Comparison of ENCODE assay signal across 8 cellular contexts in genomic region chr10:78302989-78303854, GRCh38.
A peak's percentile ranks its signal among the peaks of the same experiment; 100 is the strongest.
DNase-seq lines count a peak whose midpoint lies in the region; ATAC-seq, FAIRE-seq and TF ChIP-seq lines count a peak whose summit lies in the region.

No MANE protein-coding gene starts in this region.

- TF ChIP-seq POLR2A in HepG2 (IDR thresholded peaks at IDR 0.05; ENCODE audit: insufficient read depth in 1 of 2, low read depth in 2 of 2, low read length in 2 of 2), result peak; percentile 72 to 75

- H3K27ac ChIP-seq in BLaER1 treated with 17β-estradiol and CSF1 and Interleukin-3, amounts not matched to agents 10 nM and 100 nM, result peak overlapping the region; percentile 76 to 92 (median 89)
- H3K27ac ChIP-seq in coronary artery (peak overlapping the region; percentile 84 to 89), HepG2 (ENCODE audit: extremely low read length, insufficient read depth, low read length) (peak overlapping the region; percentile 45)

- TF ChIP-seq RAD21 in HepG2 (CRISPR knock-in tag; IDR thresholded peaks at IDR 0.05), result peak; percentile 74; the same call in 1 of the 2 replicates

- peak overlapping the region; percentile 61 to 79 (median 66) for H3K4me3 ChIP-seq in BLaER1 treated with 17β-estradiol and CSF1 and Interleukin-3, amounts not matched to agents 10 nM and 100 nM
- H3K4me3 ChIP-seq in coronary artery, result peak overlapping the region; percentile 78
- peak overlapping the region; percentile 60 to 89 (median 61) for H3K4me3 ChIP-seq in HepG2 (replicated peaks in 1 of 3; ENCODE audit: insufficient read depth in 1 of 3, low read depth in 2 of 3, low read length in 3 of 3)

- CTCF ChIA-PET in HepG2 (lab: Yijun Ruan, JAX; ENCODE audit: low intra/inter-chr PET ratio, low total read pairs), result interaction anchor here (1.7 kb wide), 1 partner anchor 354 kb away, joined by 5 read pairs; no protein-coding TSS in a partner anchor

- no peaks in the 10 kb centered on the region for H3K36me3 ChIP-seq in BLaER1 treated with 17β-estradiol and CSF1 and Interleukin-3, amounts not matched to agents 10 nM and 100 nM
- H3K36me3 ChIP-seq in HepG2 (replicated peaks in 1 of 2; ENCODE audit: control insufficient read depth in 1 of 2, insufficient read depth in 2 of 2, low read length in 2 of 2), result no peaks in the 10 kb centered on the region

- H4K20me1 ChIP-seq in BLaER1 treated with 17β-estradiol and CSF1 and Interleukin-3, amounts not matched to agents 10 nM and 100 nM, result no peaks in the 10 kb centered on the region
- no peaks in the 10 kb centered on the region for H4K20me1 ChIP-seq in HepG2 (ENCODE audit: insufficient read depth, low read length)

- in situ Hi-C loops in HepG2 (cut with HindIII; ENCODE audit: extremely low pct_ligation_motif_present, low pct_unique_long_range_greater_than_20kb), result no loop called here

- H3K27me3 ChIP-seq in BLaER1 treated with 17β-estradiol and CSF1 and Interleukin-3, amounts not matched to agents 10 nM and 100 nM, result no peaks in the 10 kb centered on the region
- H3K27me3 ChIP-seq in HepG2 (ENCODE audit: control insufficient read depth in 1 of 2, insufficient read depth in 2 of 2, low read length in 2 of 2), result peaks cover 0 to 2% of the 10 kb centered on the region in 2 experiments; a peak in 2 of 5 replicates

- H2AFZ ChIP-seq in HepG2 (ENCODE audit: low read length), result no peak overlapping the region

- H3K9me3 ChIP-seq in BLaER1 treated with 17β-estradiol and CSF1 and Interleukin-3, amounts not matched to agents 10 nM and 100 nM (replicated peaks in 1 of 11), result peaks cover 8 to 10% (median 9%) of the 10 kb centered on the region in 11 experiments; a peak in 20 of 22 replicates
- H3K9me3 ChIP-seq in HepG2 (ENCODE audit: low read length), result no peaks in the 10 kb centered on the region

- H3K4me2 ChIP-seq in BLaER1 treated with 17β-estradiol and CSF1 and Interleukin-3, amounts not matched to agents 10 nM and 100 nM, result peak overlapping the region; percentile 83 to 98 (median 95)
- H3K4me2 ChIP-seq in HepG2 (ENCODE audit: low read depth, low read length), result peak overlapping the region; percentile 96

- BruUV-seq in HepG2 (replicated peaks; lab: Mats Ljungman, UMichigan), result no TSS peak

- peak; percentile 53 for FAIRE-seq in HepG2 (lab: Jason Lieb, UNC)

- WGBS in HepG2 (ENCODE audit: low lambda C conversion rate), result 13% methylated on average over 23 of the region's 81 CpGs

- H3K4me1 ChIP-seq in BLaER1 treated with 17β-estradiol and CSF1 and Interleukin-3, amounts not matched to agents 10 nM and 100 nM, result peaks cover 36 to 48% (median 42%) of the 10 kb centered on the region in 10 experiments
- peaks cover 16% of the 10 kb centered on the region for H3K4me1 ChIP-seq in HepG2 (ENCODE audit: insufficient read depth, low read length)

- peak overlapping the region; percentile 75 to 89 (median 86) for H3K9ac ChIP-seq in BLaER1 treated with 17β-estradiol and CSF1 and Interleukin-3, amounts not matched to agents 10 nM and 100 nM
- peak overlapping the region; percentile 75 for H3K9ac ChIP-seq in HepG2 (ENCODE audit: insufficient read depth, low read depth, low read length)

- TF ChIP-seq EP300 in HepG2 (IDR thresholded peaks at IDR 0.05; ENCODE audit: low read depth in 2 of 2, low read length in 2 of 2), result no peak
- no peak; the same call in 1 of the 2 replicates for TF ChIP-seq EP300 in HepG2 (CRISPR knock-in tag; IDR thresholded peaks at IDR 0.05; ENCODE audit: borderline replicate concordance)

- H3K79me2 ChIP-seq in HepG2 (ENCODE audit: insufficient read depth, low read length), result no peaks in the 10 kb centered on the region

- peak; percentile 66 for TF ChIP-seq CTCF in coronary artery (IDR thresholded peaks at IDR 0.05)
- peak; percentile 86 for TF ChIP-seq CTCF in HepG2 (CRISPR knock-in tag; IDR thresholded peaks at IDR 0.05)

- peak; percentile 93 for DNase-seq in GM19240 (ENCODE audit: insufficient read length, low spot score)
- DNase-seq in NCI-H510A treated with DMSO at 0.1 percent for 48 hours (lab: John Stamatoyannopoulos, UW), result peak; percentile 97
- peak; percentile 94 to 96 for DNase-seq in activated CD4-positive, alpha-beta T cell treated with anti-CD3 and anti-CD28 coated beads for 4 hours
- peak; percentile 94 for DNase-seq in coronary artery (ENCODE audit: low spot score)
- DNase-seq in HepG2 (ENCODE audit: low spot score), result peak; percentile 89
- DNase-seq in stimulated activated CD4-positive, alpha-beta T cell treated with anti-CD3 and anti-CD28 coated beads, Interleukin-2, amount 100 ng/mL, for 48 hours, result peak; percentile 97

- intact Hi-C loops in HepG2 (cut with micrococcal nuclease; ENCODE audit: unreplicated experiment), result loop anchor here (10.0 kb wide), 2 partner anchors 258 to 282 kb away; no protein-coding TSS in a partner anchor

- ATAC-seq in HG03457 (IDR thresholded peaks at IDR 0.05; ENCODE audit: unreplicated experiment), result peak; percentile 84
- ATAC-seq in HepG2, result peak; percentile 93

- POLR2A ChIA-PET in HepG2 (lab: Yijun Ruan, JAX), result interaction anchor here (1.5 kb wide), 1 partner anchor 217 kb away, joined by 3 read pairs; no protein-coding TSS in a partner anchor

TF ChIP-seq in HepG2, 621 proteins besides CTCF, POLR2A, EP300 and RAD21 (continues in another document):
- peak; percentile 50; the same call in 1 of the 2 replicates for TF ChIP-seq DR1 (CRISPR knock-in tag; IDR thresholded peaks at IDR 0.05)
- no peak for TF ChIP-seq ZNF235 (CRISPR knock-in tag; IDR thresholded peaks at IDR 0.05; ENCODE audit: borderline replicate concordance)
- peak; percentile 99 for TF ChIP-seq POGZ (CRISPR knock-in tag; IDR thresholded peaks at IDR 0.05)
- TF ChIP-seq CENPBD1 (CRISPR knock-in tag; IDR thresholded peaks at IDR 0.05; ENCODE audit: borderline replicate concordance, low read depth), result no peak
- TF ChIP-seq GFI1 (CRISPR knock-in tag; IDR thresholded peaks at IDR 0.05; ENCODE audit: borderline replicate concordance), result no peak; the same call in 1 of the 2 replicates
- peak; percentile 53; the same call in 1 of the 2 replicates for TF ChIP-seq ZNF430 (CRISPR knock-in tag; IDR thresholded peaks at IDR 0.05)
- TF ChIP-seq ZBTB3 (CRISPR knock-in tag; IDR thresholded peaks at IDR 0.05; ENCODE audit: borderline replicate concordance, low read depth), result peak; percentile 52; the same call in 1 of the 2 replicates
- peak; percentile 84; the same call in 1 of the 2 replicates for TF ChIP-seq ETV5 (CRISPR knock-in tag; IDR thresholded peaks at IDR 0.05; ENCODE audit: borderline replicate concordance)
- no peak for TF ChIP-seq MEF2D (CRISPR knock-in tag; IDR thresholded peaks at IDR 0.05)
- peak; percentile 24; the same call in 1 of the 2 replicates for TF ChIP-seq KAT2B (IDR thresholded peaks at IDR 0.05; ENCODE audit: borderline replicate concordance, low read depth, low read length)
- TF ChIP-seq ZNF709 (CRISPR knock-in tag; IDR thresholded peaks at IDR 0.05), result peak; percentile 83; the same call in 1 of the 2 replicates
- TF ChIP-seq DNMT3B (CRISPR knock-in tag; conservative IDR thresholded peaks at IDR 0.05), result 0 out of 2 replicates have a peak, but pooled peaks have one; percentile 34
- TF ChIP-seq TFAP4 (IDR thresholded peaks at IDR 0.05; ENCODE audit: borderline replicate concordance, low read depth), result peak; percentile 66; the same call in 1 of the 2 replicates
- peak; percentile 74 for TF ChIP-seq SOX5 (CRISPR knock-in tag; IDR thresholded peaks at IDR 0.05; ENCODE audit: borderline replicate concordance)
- peak; percentile 59; the same call in 1 of the 2 replicates for TF ChIP-seq ZSCAN31 (CRISPR knock-in tag; IDR thresholded peaks at IDR 0.05; ENCODE audit: low read depth)
- no peak for TF ChIP-seq SMARCC2 (IDR thresholded peaks at IDR 0.05)
- TF ChIP-seq ZNF747 (CRISPR knock-in tag; IDR thresholded peaks at IDR 0.05; ENCODE audit: borderline replicate concordance), result 0 out of 2 replicates have a peak, but pooled peaks have one; percentile 34
- TF ChIP-seq ZNF891 (CRISPR knock-in tag; IDR thresholded peaks at IDR 0.05), result no peak
- no peak for TF ChIP-seq ZNF530 (CRISPR knock-in tag; IDR thresholded peaks at IDR 0.05; ENCODE audit: low read depth)
- TF ChIP-seq SP1 (IDR thresholded peaks at IDR 0.05), result no peak
- TF ChIP-seq SP1 (CRISPR knock-in tag; IDR thresholded peaks at IDR 0.05), result peak; percentile 71; the same call in 1 of the 2 replicates
- no peak for TF ChIP-seq ZUFSP (CRISPR knock-in tag; IDR thresholded peaks at IDR 0.05; ENCODE audit: borderline replicate concordance)
- TF ChIP-seq ZNF660 (CRISPR knock-in tag; IDR thresholded peaks at IDR 0.05; ENCODE audit: borderline replicate concordance, low read depth), result no peak

Comparison
In these comparisons a context has a peak if more than half of its experiments do, and no peak if none do; other contexts are left out.
1. Peak in every context shown above with its lines: DNase-seq, ATAC-seq, H3K4me3 ChIP-seq and H3K27ac ChIP-seq.